Comparison of ENCODE assay signal across 8 cellular contexts in genomic region chr16:566475-567361, GRCh38. TPM values are rescaled to one million over a fixed set of nuclear protein-coding genes. Genes with fewer than 3 reads are reported as not detected.
DNase-seq lines count a peak whose midpoint lies in the region; ATAC-seq and TF ChIP-seq lines count a peak whose summit lies in the region.

TSS of gene NHLRC4 (plus strand) at chr16:567005. CDS start at chr16:568048, 1,043 bp downstream.

- no peaks in the 10 kb centered on the region for H3K36me3 Mint-ChIP-seq in nephron (ENCODE audit: low read depth)

- no peak for TF ChIP-seq CTCF in nephron (IDR thresholded peaks at IDR 0.05; ENCODE audit: unreplicated experiment in 3 of 3)

- peak within 1 kb of the TSS; percentile 82 to 95 (median 92) for H3K27ac Mint-ChIP-seq in nephron

- peak; percentile 58 for TF ChIP-seq POLR2A in GM19099 (IDR thresholded peaks at IDR 0.05; ENCODE audit: extremely low read depth, insufficient read length, low read depth)

- H3K4me1 Mint-ChIP-seq in nephron, result peaks cover 37% of the 10 kb centered on the region

- no peaks in the 10 kb centered on the region for H3K9me3 Mint-ChIP-seq in nephron

- peaks cover 13% of the 10 kb centered on the region for H3K27me3 Mint-ChIP-seq in nephron (ENCODE audit: low read depth)

- ATAC-seq in esophagus mucosa (peak; percentile 2), GM19467 (IDR thresholded peaks at IDR 0.05; ENCODE audit: unreplicated experiment) (no peak)

- H3K4me3 Mint-ChIP-seq in nephron, result peak within 1 kb of the TSS; percentile 64 to 73 (median 71)

- DNase-seq in AG08396 (ENCODE audit: low spot score) (peak; percentile 88), NCI-H146 (lab: John Stamatoyannopoulos, UW) (peak; percentile 41), H4 (ENCODE audit: low spot score) (no peak)
- peak; percentile 40 for DNase-seq in activated CD4-positive, alpha-beta T cell treated with anti-CD3 and anti-CD28 coated beads, Interleukin-2, amount 50 U/mL, for 1 hour

RNA-seq across cellular contexts. Expression of gene NHLRC4, which starts in this region (rescaled TPM):
- total RNA-seq in esophagus mucosa, result 0.12 TPM
- total RNA-seq in H4 (2014; rRNA removed; shearing (Covaris generic)), result 0.06 and 0.43 TPM in 2 replicates

Comparison
In these comparisons a context has a peak if more than half of its experiments do, and no peak if none do; other contexts are left out.
1. Peak in ATAC-seq in esophagus mucosa; RNA of the gene not detected or under 1 TPM.